Comparison of ENCODE assay signal across 8 cellular contexts in genomic region chr16:85416267-85417109, GRCh38.
DNase-seq lines count a peak whose midpoint lies in the region; ATAC-seq and TF ChIP-seq lines count a peak whose summit lies in the region.

No MANE protein-coding gene starts in this region.

- ATAC-seq in RWPE2 (ENCODE audit: low read depth) (peak; percentile 73; the same call in 2 of the 3 replicates), Right ventricle myocardium superior (ENCODE audit: poor library complexity) (peak; percentile 72), GM19035 (IDR thresholded peaks at IDR 0.05; ENCODE audit: unreplicated experiment) (no peak), HG02798 (IDR thresholded peaks at IDR 0.05; ENCODE audit: poor library complexity, unreplicated experiment) (no peak)

- intact Hi-C loops in Right ventricle myocardium superior (cut with DNase I), result no loop called here

- peak; percentile 86 for DNase-seq in HEK293T (ENCODE audit: extremely low spot score)
- DNase-seq in RWPE2 (ENCODE audit: low spot score), result peak; percentile 67
- peak; percentile 39 to 53 for DNase-seq in activated T-helper 1 cell treated with anti-CD3 and anti-CD28 coated beads, Interleukin-2, amount 50 U/mL, for 16 hours (ENCODE audit: low read depth in 1 of 2, low spot score in 1 of 2)
- peak; percentile 76 for DNase-seq in Right ventricle myocardium superior
- DNase-seq in stimulated activated CD4-positive, alpha-beta T cell treated with anti-CD3 and anti-CD28 coated beads, Interleukin-12 subunit alpha, Interleukin-12 subunit beta, amount 100 ng/mL, for 24 hours (ENCODE audit: low read depth in 2 of 2), result peak; percentile 57 to 71

- no peak overlapping the region for H3K4me3 ChIP-seq in RWPE2 (ENCODE audit: severe bottlenecking)

- POLR2A ChIA-PET in HEK293T (lab: Yijun Ruan, JAX), result no interaction called here

- TF ChIP-seq CTCF in C4-2B (conservative IDR thresholded peaks at IDR 0.05), result peak; percentile 84
- peak; percentile 66 for TF ChIP-seq CTCF in RWPE2 (IDR thresholded peaks at IDR 0.05; ENCODE audit: poor library complexity, severe bottlenecking)

- H3K27ac ChIP-seq in C4-2B, result peak overlapping the region; percentile 1
- H3K27ac ChIP-seq in RWPE2 (ENCODE audit: poor library complexity, severe bottlenecking), result no peak overlapping the region

- H3K9me3 ChIP-seq in RWPE2 (ENCODE audit: severe bottlenecking), result no peaks in the 10 kb centered on the region

- no peaks in the 10 kb centered on the region for H3K27me3 ChIP-seq in RWPE2 (ENCODE audit: insufficient read depth, poor library complexity, severe bottlenecking)

- CTCF ChIA-PET in HEK293T (lab: Yijun Ruan, JAX), result interaction anchor here (0.6 to 1.3 kb wide), 26 partner anchors 8 to 302 kb away, joined by 3 to 14 read pairs (median 4); partner anchors contain the start of gene GSE1

- no peaks in the 10 kb centered on the region for H3K4me1 ChIP-seq in RWPE2 (ENCODE audit: insufficient read depth, poor library complexity, severe bottlenecking)

- no peaks in the 10 kb centered on the region for H3K36me3 ChIP-seq in RWPE2 (ENCODE audit: low read depth)

TF ChIP-seq in HEK293T, 16 proteins besides CTCF, POLR2A, EP300 and RAD21:
- no peak for TF ChIP-seq HDGF (IDR thresholded peaks at IDR 0.05; ENCODE audit: borderline replicate concordance)
- TF ChIP-seq FOXM1 (IDR thresholded peaks at IDR 0.05; ENCODE audit: borderline replicate concordance), result no peak
- TF ChIP-seq ARNT (IDR thresholded peaks at IDR 0.05), result no peak
- peak; percentile 51 for TF ChIP-seq L3MBTL2 (conservative IDR thresholded peaks at IDR 0.05)
- peak; percentile 55 for TF ChIP-seq ELF4 (IDR thresholded peaks at IDR 0.05)
- TF ChIP-seq NFRKB (IDR thresholded peaks at IDR 0.05), result no peak
- no peak for TF ChIP-seq LEF1 (IDR thresholded peaks at IDR 0.05; ENCODE audit: borderline replicate concordance)
- TF ChIP-seq, protein P1, sequence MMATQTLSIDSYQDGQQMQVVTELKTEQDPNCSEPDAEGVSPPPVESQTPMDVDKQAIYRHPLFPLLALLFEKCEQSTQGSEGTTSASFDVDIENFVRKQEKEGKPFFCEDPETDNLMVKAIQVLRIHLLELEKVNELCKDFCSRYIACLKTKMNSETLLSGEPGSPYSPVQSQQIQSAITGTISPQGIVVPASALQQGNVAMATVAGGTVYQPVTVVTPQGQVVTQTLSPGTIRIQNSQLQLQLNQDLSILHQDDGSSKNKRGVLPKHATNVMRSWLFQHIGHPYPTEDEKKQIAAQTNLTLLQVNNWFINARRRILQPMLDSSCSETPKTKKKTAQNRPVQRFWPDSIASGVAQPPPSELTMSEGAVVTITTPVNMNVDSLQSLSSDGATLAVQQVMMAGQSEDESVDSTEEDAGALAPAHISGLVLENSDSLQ (IDR thresholded peaks at IDR 0.05), result no peak

Comparison
In these comparisons a context has a peak if more than half of its experiments do, and no peak if none do; other contexts are left out.
1. ATAC-seq: peak in RWPE2 (single experiment) and Right ventricle myocardium superior (single experiment); none in GM19035 (single experiment) and HG02798 (single experiment).
2. Peak in every context shown above with its lines, with median percentiles within 50 percentile points of each other: DNase-seq.